In the genomic region with DNA sequence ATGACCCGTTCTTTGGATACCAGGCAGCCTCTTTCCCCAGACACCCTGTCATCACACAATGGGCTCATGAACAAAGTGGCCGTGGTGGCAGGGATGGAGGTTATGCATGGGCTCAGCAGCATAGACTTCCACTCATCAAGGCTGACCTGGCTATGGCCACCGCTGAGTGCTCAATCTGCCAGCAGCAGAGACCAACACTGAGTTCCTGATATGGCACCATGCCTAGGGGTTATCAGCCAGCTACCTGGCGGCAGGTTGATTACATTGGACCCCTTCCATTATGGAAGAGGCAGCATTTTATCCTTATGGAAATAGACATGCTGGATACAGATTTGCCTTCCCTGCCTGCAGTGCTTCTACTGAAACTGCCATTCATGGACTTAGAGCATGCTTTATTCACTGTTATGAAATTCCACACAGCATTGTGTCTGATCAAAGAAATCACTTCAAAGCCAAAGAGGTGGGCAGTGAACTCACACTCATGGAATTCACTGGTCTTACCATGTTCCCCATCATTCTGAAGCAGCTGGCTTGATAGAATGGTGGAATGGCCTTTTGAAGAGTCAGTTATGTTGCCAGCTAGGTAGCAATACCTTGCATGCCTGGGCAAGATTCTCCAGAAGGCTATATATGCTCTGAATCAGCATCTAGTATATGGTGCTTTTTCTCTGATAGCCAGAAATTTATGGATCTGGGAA, we compare ENCODE assay signal across 24 cellular contexts.
"Had no signal": no experiment of that assay in that cellular context is flagged by ENCODE, and none has a peak within 500 bp of the region (broad histone marks: within the 10 kb centered on the region; RNA-seq: fewer than 3 reads in every experiment).

No MANE protein-coding gene starts in this region.

- H3K4me1 ChIP-seq: esophagus muscularis mucosa, left lung, lower lobe of right lung, right lobe of liver, tibial artery had no signal

- H3K27me3 Mint-ChIP-seq: activated CD4-positive, alpha-beta memory T cell treated with anti-CD3 and anti-CD28 coated beads for 36 hours; activated naive CD4-positive, alpha-beta T cell treated with anti-CD3 and anti-CD28 coated beads, Interleukin-2, amount 50 U/mL, for 24 hours; activated naive CD8-positive, alpha-beta T cell treated with anti-CD3 and anti-CD28 coated beads, Interleukin-2, amount 50 U/mL, for 24 hours; natural killer cell treated with Interleukin-12 subunit alpha and Interleukin-12 subunit beta and Interleukin-15 and Interleukin-18, amount 100 ng/mL, for 72 hours; stimulated activated naive CD8-positive, alpha-beta T cell treated with anti-CD3 and anti-CD28 coated beads, Interleukin-15, amount 100 ng/mL, for 72 hours; T-helper 17 cell had no signal

- H3K27ac Mint-ChIP-seq: activated CD4-positive, alpha-beta memory T cell treated with anti-CD3 and anti-CD28 coated beads for 36 hours; activated naive CD4-positive, alpha-beta T cell treated with anti-CD3 and anti-CD28 coated beads, Interleukin-2, amount 50 U/mL, for 24 hours; activated naive CD8-positive, alpha-beta T cell treated with anti-CD3 and anti-CD28 coated beads, Interleukin-2, amount 50 U/mL, for 24 hours; activated T-helper 2 cell treated with anti-CD3 and anti-CD28 coated beads, Interferon-gamma antibody, Interleukin-2, Interleukin-4, amounts not matched to agents 10 μg/mL and 5 μg/mL and 100 μg/mL, durations not matched to agents 14 hours and 24 hours and 36 hours; natural killer cell treated with Interleukin-12 subunit alpha and Interleukin-12 subunit beta and Interleukin-15 and Interleukin-18, amount 100 ng/mL, for 72 hours; stimulated activated naive CD8-positive, alpha-beta T cell treated with anti-CD3 and anti-CD28 coated beads, Interleukin-15, amount 100 ng/mL, for 72 hours; T-helper 17 cell had no signal

- FAIRE-seq: endothelial cell of umbilical vein had no signal

- H3K4me3 Mint-ChIP-seq: activated CD4-positive, alpha-beta memory T cell treated with anti-CD3 and anti-CD28 coated beads for 36 hours; activated naive CD4-positive, alpha-beta T cell treated with anti-CD3 and anti-CD28 coated beads, Interleukin-2, amount 50 U/mL, for 24 hours; activated naive CD8-positive, alpha-beta T cell treated with anti-CD3 and anti-CD28 coated beads, Interleukin-2, amount 50 U/mL, for 24 hours; natural killer cell treated with Interleukin-12 subunit alpha and Interleukin-12 subunit beta and Interleukin-15 and Interleukin-18, amount 100 ng/mL, for 72 hours; stimulated activated naive CD8-positive, alpha-beta T cell treated with anti-CD3 and anti-CD28 coated beads, Interleukin-15, amount 100 ng/mL, for 72 hours; T-helper 17 cell had no signal

- H3K9me3 Mint-ChIP-seq: activated CD4-positive, alpha-beta memory T cell treated with anti-CD3 and anti-CD28 coated beads for 36 hours; activated naive CD4-positive, alpha-beta T cell treated with anti-CD3 and anti-CD28 coated beads, Interleukin-2, amount 50 U/mL, for 24 hours; activated naive CD8-positive, alpha-beta T cell treated with anti-CD3 and anti-CD28 coated beads, Interleukin-2, amount 50 U/mL, for 24 hours; activated T-helper 2 cell treated with anti-CD3 and anti-CD28 coated beads, Interferon-gamma antibody, Interleukin-2, Interleukin-4, amounts not matched to agents 10 μg/mL and 5 μg/mL and 100 μg/mL, durations not matched to agents 14 hours and 24 hours and 36 hours; natural killer cell treated with Interleukin-12 subunit alpha and Interleukin-12 subunit beta and Interleukin-15 and Interleukin-18, amount 100 ng/mL, for 72 hours had no signal

- H3K36me3 ChIP-seq: esophagus muscularis mucosa, left lung, lower lobe of right lung, right lobe of liver, tibial artery, WERI-Rb-1 had no signal

- DNase-seq: activated CD4-positive, alpha-beta memory T cell treated with anti-CD3 and anti-CD28 coated beads for 36 hours; activated CD4-positive, alpha-beta T cell treated with anti-CD3 and anti-CD28 coated beads for 48 hours; activated naive CD8-positive, alpha-beta T cell treated with anti-CD3 and anti-CD28 coated beads, Interleukin-2, amount 50 U/mL, for 24 hours; activated T-cell treated with anti-CD3 and anti-CD28 coated beads, Interleukin-2, amount 50 U/mL, for 48 hours; amygdala; left lung; lower lobe of right lung; mesendoderm; right lobe of liver; stimulated activated CD4-positive, alpha-beta T cell treated with anti-CD3 and anti-CD28 coated beads, Interleukin-12 subunit alpha, Interleukin-12 subunit beta, amount 100 ng/mL, for 4 hours; stimulated activated CD4-positive, alpha-beta T cell treated with anti-CD3 and anti-CD28 coated beads, Interleukin-4, amount 100 ng/mL, for 1 hour; stimulated activated naive CD8-positive, alpha-beta T cell treated with anti-CD3 and anti-CD28 coated beads, Interleukin-15, amount 100 ng/mL, for 72 hours; SW 1271; T-helper 17 cell; T1000; tibial artery; WERI-Rb-1 had no signal

- H3K27me3 ChIP-seq: esophagus muscularis mucosa, left lung, right lobe of liver, tibial artery had no signal

- H3K9me3 ChIP-seq: esophagus muscularis mucosa, left lung, lower lobe of right lung, right lobe of liver, tibial artery had no signal

- H3K4me3 ChIP-seq: esophagus muscularis mucosa, left lung, lower lobe of right lung, right lobe of liver, skin epidermis, tibial artery had no signal

- ATAC-seq: activated CD4-positive, CD25-positive, alpha-beta regulatory T cell treated with anti-CD3 and anti-CD28 coated beads, Interleukin-2, amount 50 U/mL, for 24 hours; activated naive CD8-positive, alpha-beta T cell treated with anti-CD3 and anti-CD28 coated beads, Interleukin-2, amount 50 U/mL, for 24 hours; left lung; lower lobe of right lung; natural killer cell treated with Interleukin-12 subunit alpha and Interleukin-12 subunit beta and Interleukin-15 and Interleukin-18, amount 100 ng/mL, for 72 hours; right lobe of liver; stimulated activated naive CD8-positive, alpha-beta T cell treated with anti-CD3 and anti-CD28 coated beads, Interleukin-15, amount 100 ng/mL, for 72 hours; T-helper 17 cell had no signal

- H3K27ac ChIP-seq: esophagus muscularis mucosa, left lung, lower lobe of right lung, right lobe of liver, skin epidermis, tibial artery, WERI-Rb-1 had no signal
